11 cellular contexts compared by ENCODE assay signal in the genomic region with DNA sequence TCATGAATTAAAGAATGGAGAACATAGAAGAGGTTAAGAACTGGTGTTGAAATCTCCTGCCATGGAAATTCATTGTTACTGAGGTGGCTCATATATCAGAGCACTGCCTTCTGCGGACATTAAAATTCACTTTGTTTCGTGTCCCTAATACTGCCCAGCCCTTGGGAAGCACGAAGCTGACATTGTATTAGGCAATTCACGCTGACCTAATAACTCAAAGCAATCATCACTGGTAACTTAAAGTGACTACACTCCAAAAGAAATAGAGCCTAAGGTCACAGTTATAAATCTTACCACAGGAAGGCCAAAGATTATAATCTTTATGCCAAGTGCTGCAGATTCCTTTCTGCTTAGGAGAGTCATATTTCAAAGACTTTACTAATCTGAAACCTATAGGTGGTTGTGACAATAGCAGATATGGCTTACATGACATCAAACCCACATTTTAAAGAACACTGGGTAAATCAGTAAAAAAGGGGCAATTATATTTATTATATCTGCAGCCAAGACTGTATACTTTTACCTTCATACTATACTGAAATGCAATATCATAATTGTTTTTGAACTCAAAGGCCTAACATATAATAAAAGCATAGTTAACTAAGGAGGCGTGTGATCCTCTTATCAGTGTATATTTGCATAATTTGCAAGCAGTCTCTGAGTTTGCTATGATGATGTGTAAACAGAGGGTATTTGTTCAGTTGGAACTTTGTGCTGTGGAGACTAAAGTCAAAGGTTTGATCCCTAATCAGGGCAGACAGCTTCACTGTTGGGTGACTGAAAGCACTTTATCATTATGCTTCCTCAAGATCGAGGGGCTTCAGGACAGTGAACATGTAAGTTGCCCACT. TPM values are rescaled to one million over a fixed set of nuclear protein-coding genes. Genes with fewer than 3 reads are reported as not detected.
DNase-seq lines count a peak whose midpoint lies in the region; ATAC-seq, FAIRE-seq and TF ChIP-seq lines count a peak whose summit lies in the region.
"Had no signal": no experiment of that assay in that cellular context is flagged by ENCODE, and none has a peak within 500 bp of the region (broad histone marks: within the 10 kb centered on the region; RNA-seq: fewer than 3 reads in every experiment).

No MANE protein-coding gene starts in this region.

- no peak overlapping the region for H3K4me3 ChIP-seq in RWPE2 (ENCODE audit: severe bottlenecking)
- H3K4me3 ChIP-seq in smooth muscle cell, result peak overlapping the region; percentile 12
- H3K4me3 ChIP-seq in CD8-positive, alpha-beta T cell (ENCODE audit: low read depth, low read length), result no peak overlapping the region
- H3K4me3 ChIP-seq: adrenal gland had no signal

- TF ChIP-seq CTCF in RWPE2 (IDR thresholded peaks at IDR 0.05; ENCODE audit: poor library complexity, severe bottlenecking), result no peak
- TF ChIP-seq CTCF in smooth muscle cell (IDR thresholded peaks at IDR 0.05; ENCODE audit: borderline replicate concordance, insufficient read depth, poor library complexity, severe bottlenecking), result no peak
- TF ChIP-seq CTCF in CD8-positive, alpha-beta T cell (IDR thresholded peaks at IDR 0.05), result no peak

- H3K79me2 ChIP-seq in smooth muscle cell (ENCODE audit: low read depth), result no peaks in the 10 kb centered on the region

- H3K27ac ChIP-seq in RWPE2 (ENCODE audit: poor library complexity, severe bottlenecking) (peak overlapping the region; percentile 42), smooth muscle cell (ENCODE audit: low read depth) (no peak overlapping the region)
- no peak overlapping the region for H3K27ac ChIP-seq in CD8-positive, alpha-beta T cell (ENCODE audit: low read depth, low read length)
- H3K27ac ChIP-seq: adrenal gland had no signal

- H4K20me1 ChIP-seq in smooth muscle cell (ENCODE audit: low read depth), result no peaks in the 10 kb centered on the region

- no peak overlapping the region for H3K4me3 Mint-ChIP-seq in CD8-positive, alpha-beta T cell

- H3K4me2 ChIP-seq in smooth muscle cell, result no peak overlapping the region

- no peak for TF ChIP-seq POLR2A in H54 (IDR thresholded peaks at IDR 0.05; ENCODE audit: low read depth, low read length)

- intact Hi-C loops in left colon (cut with DNase I, micrococcal nuclease), result loop anchor here in 1 of 2 donors (10.0 kb wide), 1 partner anchor 636 kb away; no protein-coding TSS in a partner anchor
- intact Hi-C loops in CD8-positive, alpha-beta T cell (cut with DNase I, micrococcal nuclease), result loop anchor here in 1 of 2 experiments (2.0 kb wide), 1 partner anchor 554 kb away; no protein-coding TSS in a partner anchor

- peak overlapping the region; percentile 6 for H2AFZ ChIP-seq in smooth muscle cell (ENCODE audit: low read depth)

- no peaks in the 10 kb centered on the region for H3K4me1 Mint-ChIP-seq in CD8-positive, alpha-beta T cell (ENCODE audit: low read depth)

- POLR2A ChIA-PET in CD8-positive, alpha-beta T cell (lab: Charles Lee), result no interaction called here

- CTCF ChIA-PET in CD8-positive, alpha-beta T cell (lab: Charles Lee), result interaction anchor here (0.7 to 2.0 kb wide), 5 partner anchors 10 to 638 kb away, joined by 3 to 8 read pairs (median 5); no protein-coding TSS in a partner anchor

- no peak overlapping the region for H3K9ac ChIP-seq in smooth muscle cell (ENCODE audit: low read depth)

- peak; percentile 23 for FAIRE-seq in H54 (lab: Jason Lieb, UNC)

- H3F3A ChIP-seq in smooth muscle cell (ENCODE audit: low read depth), result no peaks in the 10 kb centered on the region

- H3K36me3 Mint-ChIP-seq in CD8-positive, alpha-beta T cell, result no peaks in the 10 kb centered on the region

- peaks cover 10% of the 10 kb centered on the region for H3K4me1 ChIP-seq in RWPE2 (ENCODE audit: insufficient read depth, poor library complexity, severe bottlenecking)
- H3K4me1 ChIP-seq in smooth muscle cell (ENCODE audit: low read depth), result no peaks in the 10 kb centered on the region
- no peaks in the 10 kb centered on the region for H3K4me1 ChIP-seq in CD8-positive, alpha-beta T cell (ENCODE audit: insufficient read depth, low read length)
- H3K4me1 ChIP-seq: adrenal gland had no signal

- H3K9me3 ChIP-seq in RWPE2 (ENCODE audit: severe bottlenecking), result no peaks in the 10 kb centered on the region
- no peaks in the 10 kb centered on the region for H3K9me3 ChIP-seq in smooth muscle cell (replicated peaks; ENCODE audit: low read depth)
- H3K9me3 ChIP-seq in CD8-positive, alpha-beta T cell (ENCODE audit: low read length), result no peaks in the 10 kb centered on the region
- H3K9me3 ChIP-seq: adrenal gland had no signal

- H3K27ac Mint-ChIP-seq in CD8-positive, alpha-beta T cell, result no peak overlapping the region

- H3K27me3 ChIP-seq in RWPE2 (ENCODE audit: insufficient read depth, poor library complexity, severe bottlenecking) (no peaks in the 10 kb centered on the region), smooth muscle cell (ENCODE audit: low read depth) (no peaks in the 10 kb centered on the region)
- no peaks in the 10 kb centered on the region for H3K27me3 ChIP-seq in CD8-positive, alpha-beta T cell (ENCODE audit: insufficient read depth, low read length)
- H3K27me3 ChIP-seq: adrenal gland had no signal

- 35% methylated on average over 6 of the region's 6 CpGs for WGBS in smooth muscle cell (ENCODE audit: low lambda C conversion rate)

- H3K9me3 Mint-ChIP-seq in CD8-positive, alpha-beta T cell, result no peaks in the 10 kb centered on the region

- ATAC-seq in RWPE2 (ENCODE audit: low read depth) (peak; percentile 73), left colon (peak; percentile 79), HG03135 (IDR thresholded peaks at IDR 0.05; ENCODE audit: unreplicated experiment) (no peak), HG02610 (IDR thresholded peaks at IDR 0.05; ENCODE audit: unreplicated experiment) (no peak)
- ATAC-seq in CD8-positive, alpha-beta T cell, result no peak

- no peaks in the 10 kb centered on the region for H3K36me3 ChIP-seq in RWPE2 (ENCODE audit: low read depth)
- no peaks in the 10 kb centered on the region for H3K36me3 ChIP-seq in smooth muscle cell (ENCODE audit: low read depth)
- H3K36me3 ChIP-seq in CD8-positive, alpha-beta T cell (ENCODE audit: insufficient read depth, low read length), result no peaks in the 10 kb centered on the region
- H3K36me3 ChIP-seq: adrenal gland had no signal

- peaks cover 3% of the 10 kb centered on the region for H3K27me3 Mint-ChIP-seq in CD8-positive, alpha-beta T cell (ENCODE audit: low read depth)

- no peak for DNase-seq in H54 (ENCODE audit: insufficient read length, low spot score)
- no peak for DNase-seq in RWPE2 (ENCODE audit: low spot score)
- no peak for DNase-seq in left colon
- DNase-seq in smooth muscle cell (lab: John Stamatoyannopoulos, UW; ENCODE audit: unreplicated experiment), result no peak
- no peak for DNase-seq in SHP77 (lab: John Stamatoyannopoulos, UW)
- DNase-seq in CD8-positive, alpha-beta T cell, result no peak
- DNase-seq: activated CD8-positive, alpha-beta memory T cell treated with anti-CD3 and anti-CD28 coated beads, Interleukin-2, amount 50 U/mL, for 48 hours; effector memory CD4-positive, alpha-beta T cell had no signal

RNA-seq across cellular contexts. Expression of gene CAPZA2, which starts 51.9 kb away (rescaled TPM):
- total RNA-seq in left colon (100 to 1,000 TPM; 209 to 291 TPM), smooth muscle cell (143 and 200 TPM in 2 replicates)
- polyA plus RNA-seq in smooth muscle cell, result 148 and 161 TPM in 2 replicates
- 100 to 1,000 TPM in 1 of 2 experiments, 10 to 100 TPM in 1; 92.6 to 101 TPM for total RNA-seq in CD8-positive, alpha-beta T cell

Comparison
In these comparisons a context has a peak if more than half of its experiments do, and no peak if none do; other contexts are left out.
1. ATAC-seq: peak in RWPE2 (single experiment) and left colon (single experiment); none in HG03135 (single experiment), HG02610 (single experiment) and CD8-positive, alpha-beta T cell (single experiment).